Comparison of ENCODE assay signal across 1 cellular context in genomic region chr13:30819136-30819875, GRCh38.
TF ChIP-seq lines count a peak whose summit lies in the region.

No MANE protein-coding gene starts in this region.

TF ChIP-seq in IMR-90, 13 proteins besides CTCF, POLR2A, EP300 and RAD21 (continued from another document):
- TF ChIP-seq ELK1 (IDR thresholded peaks at IDR 0.05; ENCODE audit: borderline replicate concordance, low read depth, low read length), result no peak
